In genomic region chr6:26191512-26191911, GRCh38 we compare ENCODE assay signal across 4 cellular contexts.
A peak's percentile ranks its signal among the peaks of the same experiment; 100 is the strongest.
DNase-seq lines count a peak whose midpoint lies in the region; ATAC-seq, FAIRE-seq and TF ChIP-seq lines count a peak whose summit lies in the region.
"Not testable (repeated sequence)": the region's sequence is repeated elsewhere in the genome, so short reads cannot be mapped to it uniquely, and the experiment has no call there.

No MANE protein-coding gene starts in this region.

- peaks cover 55% of the 10 kb centered on the region for H3K4me1 ChIP-seq in OCI-LY1 (ENCODE audit: insufficient read depth, low read length, severe bottlenecking)
- peaks cover 5 to 36% of the 10 kb centered on the region in 2 experiments; a peak in 4 of 5 replicates for H3K4me1 ChIP-seq in K562 (replicated peaks in 1 of 2; ENCODE audit: control insufficient read depth in 2 of 2, insufficient read depth in 2 of 2, low read length in 2 of 2)
- not testable (repeated sequence) for H3K4me1 ChIP-seq in mesendoderm (ENCODE audit: control insufficient read depth, low read depth, low read length)

- H3K79me2 ChIP-seq in OCI-LY1 (ENCODE audit: insufficient read depth, low read length); mesendoderm (ENCODE audit: control insufficient read depth, insufficient read depth, low read length): not testable (repeated sequence)
- H3K79me2 ChIP-seq in K562 (ENCODE audit: control insufficient read depth, insufficient read depth, low read length), result peaks cover 90% of the 10 kb centered on the region

- CTCF ChIA-PET in K562 (lab: Yijun Ruan, JAX; ENCODE audit: low intra/inter-chr PET ratio), result not testable (repeated sequence)

- H3K23ac ChIP-seq in mesendoderm (ENCODE audit: low read length), result not testable (repeated sequence)

- H3K4me3 Mint-ChIP-seq in activated CD4-positive, alpha-beta T cell treated with anti-CD3 and anti-CD28 coated beads, Interleukin-2, amount 10 ng/mL, durations not matched to agents 24 days and 14 days, result not testable (repeated sequence)

- in situ Hi-C loops in K562 (cut with MboI), result loop anchor here (25.0 kb wide), 1 partner anchor 371 kb away; no protein-coding TSS in a partner anchor

- not testable (repeated sequence) for H2BK5ac ChIP-seq in mesendoderm (ENCODE audit: low read length)

- H3K9me3 Mint-ChIP-seq in activated CD4-positive, alpha-beta T cell treated with anti-CD3 and anti-CD28 coated beads, Interleukin-2, amount 10 ng/mL, durations not matched to agents 24 days and 14 days, result not testable (repeated sequence)

- not testable (repeated sequence) for H2BK120ac ChIP-seq in mesendoderm (ENCODE audit: low read depth, low read length)

- not testable (repeated sequence) for H3K4me2 ChIP-seq in OCI-LY1 (ENCODE audit: low read length); K562 (ENCODE audit: insufficient read depth, low read length); mesendoderm (ENCODE audit: low read length)

- whole genome bisulfite sequencing in K562 (ENCODE audit: insufficient coverage, low coverage, missing lambda C conversion rate), result 80% methylated on average over 8 of the region's 8 CpGs
- WGBS in mesendoderm (ENCODE audit: extremely low coverage, insufficient coverage, low lambda C conversion rate), result no CpG with 5 or more reads among the region's 8 CpGs

- not testable (repeated sequence) for H3K9me1 ChIP-seq in K562 (ENCODE audit: control insufficient read depth, insufficient read depth, low read length)

- not testable (repeated sequence) for H4K5ac ChIP-seq in mesendoderm (ENCODE audit: low read length)

- POLR2A ChIA-PET in K562 (lab: Yijun Ruan, JAX), result interaction anchor here (0.6 to 18.6 kb wide), 9 partner anchors 8 to 956 kb away, joined by 3 to 323 read pairs (median 7); a partner anchor contains a TSS

- not testable (repeated sequence) for H3K56ac ChIP-seq in mesendoderm (ENCODE audit: low read length)

- not testable (repeated sequence) for TF ChIP-seq RAD21 in K562 (CRISPR knock-in tag; conservative IDR thresholded peaks at IDR 0.05 in 1 of 2, IDR thresholded peaks at IDR 0.05 in 1 of 2)

- not testable (repeated sequence) for BruUV-seq in K562 (replicated peaks; lab: Mats Ljungman, UMichigan)

- not testable (repeated sequence) for H3K9me2 ChIP-seq in OCI-LY1 (ENCODE audit: low read depth, low read length)

- not testable (repeated sequence) for H3K4me3 ChIP-seq in OCI-LY1 (ENCODE audit: low read depth, low read length, poor library complexity, severe bottlenecking); K562; mesendoderm (ENCODE audit: low read length)

- TF ChIP-seq CTCF in OCI-LY1 (IDR thresholded peaks at IDR 0.05; ENCODE audit: low read length); K562 (IDR thresholded peaks at IDR 0.05 in 2 of 3, conservative IDR thresholded peaks at IDR 0.05 in 1 of 3; ENCODE audit: insufficient read depth in 2 of 3, low read depth in 1 of 3, low read length in 3 of 3): not testable (repeated sequence)

- H3F3A ChIP-seq in OCI-LY1 (ENCODE audit: insufficient read depth, low read length), result not testable (repeated sequence)

- not testable (repeated sequence) for TF ChIP-seq EP300 in K562 (IDR thresholded peaks at IDR 0.05; ENCODE audit: low read length)

- H3K4ac ChIP-seq in mesendoderm (ENCODE audit: low read depth, low read length), result peak overlapping the region; percentile 16

- not testable (repeated sequence) for H3K27me3 ChIP-seq in OCI-LY1 (ENCODE audit: insufficient read depth, low read length); K562 (ENCODE audit: control insufficient read depth in 2 of 2, insufficient read depth in 2 of 2, low read length in 2 of 2); mesendoderm (ENCODE audit: insufficient read depth, low read length, poor library complexity)

- not testable (repeated sequence) for H3K79me1 ChIP-seq in mesendoderm (ENCODE audit: low read length)

- not testable (repeated sequence) for H3K27ac Mint-ChIP-seq in activated CD4-positive, alpha-beta T cell treated with anti-CD3 and anti-CD28 coated beads, Interleukin-2, amount 10 ng/mL, durations not matched to agents 24 days and 14 days

- H3K9ac ChIP-seq in OCI-LY1 (ENCODE audit: low read length); K562 (ENCODE audit: insufficient read depth in 1 of 2, low read depth in 2 of 2, low read length in 2 of 2); mesendoderm (ENCODE audit: low read length): not testable (repeated sequence)

- not testable (repeated sequence) for FAIRE-seq in K562 (lab: Jason Lieb, UNC)

- H3K4me1 Mint-ChIP-seq in activated CD4-positive, alpha-beta T cell treated with anti-CD3 and anti-CD28 coated beads, Interleukin-2, amount 10 ng/mL, durations not matched to agents 24 days and 14 days, result peaks cover 47% of the 10 kb centered on the region

- H3K18ac ChIP-seq in mesendoderm (ENCODE audit: low read length), result not testable (repeated sequence)

- intact Hi-C loops in activated CD4-positive, alpha-beta T cell treated with anti-CD3 and anti-CD28 coated beads, Interleukin-2, amount 10 ng/mL, durations not matched to agents 24 days and 14 days (cut with micrococcal nuclease); K562 (cut with micrococcal nuclease): not testable (repeated sequence)

- DNase-seq in activated CD4-positive, alpha-beta T cell treated with anti-CD3 and anti-CD28 coated beads, Interleukin-2, amount 10 ng/mL, durations not matched to agents 24 days and 14 days, result peak; percentile 52
- DNase-seq in K562 (ENCODE audit: extremely low read depth in 1 of 4, low spot score in 3 of 4); mesendoderm: not testable (repeated sequence)

- H3K27ac ChIP-seq in OCI-LY1 (ENCODE audit: low read depth, low read length, poor library complexity, severe bottlenecking), result peak overlapping the region; percentile 97
- not testable (repeated sequence) for H3K27ac ChIP-seq in K562 (ENCODE audit: extremely low read depth, low read depth, low read length); mesendoderm (ENCODE audit: low read depth, low read length)

- H3K27me3 Mint-ChIP-seq in activated CD4-positive, alpha-beta T cell treated with anti-CD3 and anti-CD28 coated beads, Interleukin-2, amount 10 ng/mL, durations not matched to agents 24 days and 14 days, result not testable (repeated sequence)

- TF ChIP-seq POLR2A in K562 (conservative IDR thresholded peaks at IDR 0.05), result peak; percentile 36

- H3K9me3 ChIP-seq in OCI-LY1 (ENCODE audit: low read length); K562 (replicated peaks; ENCODE audit: control insufficient read depth, insufficient read depth, low read depth, low read length): not testable (repeated sequence)

- H3K36me3 ChIP-seq in OCI-LY1 (ENCODE audit: insufficient read depth, low read length); mesendoderm (ENCODE audit: control insufficient read depth, insufficient read depth, low read length): not testable (repeated sequence)
- peaks cover 56% of the 10 kb centered on the region for H3K36me3 ChIP-seq in K562 (ENCODE audit: control insufficient read depth, insufficient read depth, low read length)

- H2BK15ac ChIP-seq in mesendoderm (replicated peaks; ENCODE audit: low read depth), result not testable (repeated sequence)

- H2AFZ ChIP-seq in OCI-LY1 (ENCODE audit: low read length); K562 (ENCODE audit: low read depth, low read length): not testable (repeated sequence)

- not testable (repeated sequence) for H2AK5ac ChIP-seq in mesendoderm (ENCODE audit: low read length)

- H4K8ac ChIP-seq in mesendoderm (ENCODE audit: low read depth, low read length), result not testable (repeated sequence)

- H3K36me3 Mint-ChIP-seq in activated CD4-positive, alpha-beta T cell treated with anti-CD3 and anti-CD28 coated beads, Interleukin-2, amount 10 ng/mL, durations not matched to agents 24 days and 14 days (ENCODE audit: low read depth), result not testable (repeated sequence)

- H4K20me1 ChIP-seq in OCI-LY1 (ENCODE audit: insufficient read depth, low read length), result not testable (repeated sequence)
- peaks cover 18% of the 10 kb centered on the region for H4K20me1 ChIP-seq in K562 (replicated peaks; ENCODE audit: control insufficient read depth, insufficient read depth, low read length)

- not testable (repeated sequence) for ATAC-seq in K562

TF ChIP-seq in K562, 482 proteins besides CTCF, POLR2A, EP300 and RAD21 (continues in another document):
- TF ChIP-seq POLR2AphosphoS5 (IDR thresholded peaks at IDR 0.05; ENCODE audit: control insufficient read depth, insufficient read depth, low read depth, low read length), result peak; percentile 55; the same call in 1 of the 2 replicates
- 0 out of 2 replicates have a peak, but pooled peaks have one; percentile 18 for TF ChIP-seq ZFX (CRISPR knock-in tag; IDR thresholded peaks at IDR 0.05)
- TF ChIP-seq POLR2G (IDR thresholded peaks at IDR 0.05; ENCODE audit: low read depth, low read length), result peak; percentile 34; the same call in 1 of the 2 replicates
- TF ChIP-seq NR2C1 (IDR thresholded peaks at IDR 0.05), result 0 out of 2 replicates have a peak, but pooled peaks have one; percentile 37
- not testable (repeated sequence) for TF ChIP-seq NR2C1 (tag; IDR thresholded peaks at IDR 0.05)
